1 cellular context compared by ENCODE assay signal in the genomic region with DNA sequence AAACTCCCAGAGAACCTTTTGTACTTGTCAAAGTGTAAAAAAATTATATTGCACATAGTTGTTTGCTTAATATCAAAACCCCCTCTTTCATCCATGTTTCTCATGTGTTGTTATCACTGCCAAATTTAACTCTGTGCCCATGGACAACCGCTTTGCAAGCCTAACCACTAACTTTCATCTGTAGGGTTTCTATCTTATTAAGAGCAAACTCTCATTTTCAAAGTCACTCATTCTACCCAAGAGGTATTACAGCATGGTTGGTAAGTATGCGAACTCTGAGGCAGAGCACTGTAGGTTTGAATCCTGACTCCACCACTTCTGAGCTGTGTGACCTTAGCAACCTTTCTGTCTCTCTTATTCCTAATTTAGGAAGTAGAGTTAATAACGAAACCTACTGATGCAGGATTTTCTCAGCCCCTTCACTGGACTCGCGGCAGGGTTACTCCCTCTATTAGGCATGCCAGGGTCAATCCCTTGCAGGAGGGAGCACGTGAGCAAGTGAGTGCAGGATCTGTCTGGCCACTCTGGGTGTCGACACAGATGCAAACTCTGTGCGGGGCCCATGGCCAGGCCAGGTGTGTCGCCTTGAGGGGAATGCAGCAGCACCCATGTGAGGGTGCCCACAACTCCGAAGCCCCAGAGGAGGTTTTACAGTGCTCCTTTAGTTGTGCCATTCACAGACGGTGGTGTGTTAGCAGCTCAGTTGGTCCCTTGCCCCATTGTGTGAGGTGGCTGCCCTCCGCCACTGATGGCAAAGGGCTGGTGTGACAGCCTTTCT.
TF ChIP-seq lines count a peak whose summit lies in the region.

No MANE protein-coding gene starts in this region.

TF ChIP-seq in H1, 55 proteins besides CTCF, POLR2A, EP300 and RAD21 (continued from another document):
- TF ChIP-seq TCF12 (IDR thresholded peaks at IDR 0.05; ENCODE audit: low read depth, low read length): no peak
- no peak for TF ChIP-seq TAF7 (optimal IDR thresholded peaks at IDR 0.05; ENCODE audit: borderline replicate concordance, low read depth, low read length)
